9 cellular contexts compared by ENCODE assay signal in genomic region chr1:50971748-50972305, GRCh38. TPM values are rescaled to one million over a fixed set of nuclear protein-coding genes. Genes with fewer than 3 reads are reported as not detected.
A peak's percentile ranks its signal among the peaks of the same experiment; 100 is the strongest.
DNase-seq lines count a peak whose midpoint lies in the region; ATAC-seq, FAIRE-seq and TF ChIP-seq lines count a peak whose summit lies in the region.
"Had no signal": no experiment of that assay in that cellular context is flagged by ENCODE, and none has a peak within 500 bp of the region (broad histone marks: within the 10 kb centered on the region; RNA-seq: fewer than 3 reads in every experiment).

No MANE protein-coding gene starts in this region.

- peaks cover 29% of the 10 kb centered on the region for H3K4me1 Mint-ChIP-seq in activated CD8-positive, alpha-beta T cell treated with anti-CD3 and anti-CD28 coated beads for 36 hours (ENCODE audit: low read depth)
- peaks cover 32 to 36% of the 10 kb centered on the region in 2 donors for H3K4me1 Mint-ChIP-seq in natural killer cell
- H3K4me1 Mint-ChIP-seq in endothelial cell (ENCODE audit: unreplicated experiment) = peaks cover 9% of the 10 kb centered on the region

- WGBS in upper lobe of left lung, 2 donors = 76 to 77% methylated on average over 6 of the region's 6 CpGs

- in situ Hi-C loops in Caki2 (cut with HindIII; ENCODE audit: low pct_unique_long_range_greater_than_20kb, low sequenced_read_pairs) = no loop called here

- no peaks in the 10 kb centered on the region for H3K9me3 ChIP-seq in upper lobe of left lung

- peak; percentile 35 for FAIRE-seq in GM19239 (lab: Jason Lieb, UNC)

- TF ChIP-seq EP300 in upper lobe of left lung (IDR thresholded peaks at IDR 0.05) = no peak

- peaks cover 11% of the 10 kb centered on the region for H3K27me3 Mint-ChIP-seq in activated CD8-positive, alpha-beta T cell treated with anti-CD3 and anti-CD28 coated beads for 36 hours
- no peaks in the 10 kb centered on the region for H3K27me3 Mint-ChIP-seq in natural killer cell (ENCODE audit: low read depth in 2 of 2)
- peaks cover 24% of the 10 kb centered on the region for H3K27me3 Mint-ChIP-seq in endothelial cell (ENCODE audit: unreplicated experiment)

- H3K4me1 ChIP-seq in upper lobe of left lung = peaks cover 2 to 18% (median 13%) of the 10 kb centered on the region in 4 donors

- ATAC-seq in activated CD8-positive, alpha-beta T cell treated with anti-CD3 and anti-CD28 coated beads for 36 hours = no peak
- no peak for ATAC-seq in natural killer cell
- no peak for ATAC-seq in upper lobe of left lung (ENCODE audit: low FRiP score in 2 of 2)
- ATAC-seq in GM21526 (IDR thresholded peaks at IDR 0.05; ENCODE audit: low FRiP score, unreplicated experiment) = no peak
- ATAC-seq: naive thymus-derived CD4-positive, alpha-beta T cell had no signal

- TF ChIP-seq POLR2A in upper lobe of left lung (IDR thresholded peaks at IDR 0.05) = no peak

- H3K27ac Mint-ChIP-seq in activated CD8-positive, alpha-beta T cell treated with anti-CD3 and anti-CD28 coated beads for 36 hours = no peak overlapping the region
- H3K27ac Mint-ChIP-seq in natural killer cell = peak overlapping the region in 1 of 2 donors; percentile 96
- no peak overlapping the region for H3K27ac Mint-ChIP-seq in endothelial cell (ENCODE audit: unreplicated experiment)
- H3K27ac Mint-ChIP-seq: activated naive CD8-positive, alpha-beta T cell had no signal

- peaks cover 7% of the 10 kb centered on the region for H3K36me3 Mint-ChIP-seq in activated CD8-positive, alpha-beta T cell treated with anti-CD3 and anti-CD28 coated beads for 36 hours (ENCODE audit: low read depth)
- H3K36me3 Mint-ChIP-seq in natural killer cell (no peaks in the 10 kb centered on the region), endothelial cell (ENCODE audit: low read depth, unreplicated experiment) (no peaks in the 10 kb centered on the region)
- H3K36me3 Mint-ChIP-seq: activated naive CD8-positive, alpha-beta T cell had no signal

- intact Hi-C loops in activated CD8-positive, alpha-beta T cell treated with anti-CD3 and anti-CD28 coated beads for 36 hours (cut with micrococcal nuclease) = no loop called here
- intact Hi-C loops in natural killer cell (cut with micrococcal nuclease) = loop anchor here (10.0 kb wide), 2 partner anchors 47 to 1663 kb away; partner anchors contain the start of gene SHISAL2A

- H3K36me3 ChIP-seq in upper lobe of left lung = no peaks in the 10 kb centered on the region

- TF ChIP-seq CTCF in activated CD8-positive, alpha-beta T cell treated with anti-CD3 and anti-CD28 coated beads for 36 hours (IDR thresholded peaks at IDR 0.05) = no peak
- TF ChIP-seq CTCF in natural killer cell (IDR thresholded peaks at IDR 0.05) = no peak
- no peak for TF ChIP-seq CTCF in upper lobe of left lung (IDR thresholded peaks at IDR 0.05)
- no peak for TF ChIP-seq CTCF in endothelial cell (IDR thresholded peaks at IDR 0.05; ENCODE audit: unreplicated experiment)

- CTCF ChIA-PET in activated CD8-positive, alpha-beta T cell treated with anti-CD3 and anti-CD28 coated beads for 36 hours (lab: Charles Lee) = interaction anchor here (1.6 to 2.1 kb wide), 2 partner anchors 42 to 98 kb away, joined by 5 to 6 read pairs; no protein-coding TSS in a partner anchor

- no peak overlapping the region for H3K27ac ChIP-seq in upper lobe of left lung

- no peak overlapping the region for H3K4me3 ChIP-seq in upper lobe of left lung

- no peaks in the 10 kb centered on the region for H3K9me3 Mint-ChIP-seq in activated CD8-positive, alpha-beta T cell treated with anti-CD3 and anti-CD28 coated beads for 36 hours
- no peaks in the 10 kb centered on the region for H3K9me3 Mint-ChIP-seq in natural killer cell
- no peaks in the 10 kb centered on the region for H3K9me3 Mint-ChIP-seq in endothelial cell (ENCODE audit: unreplicated experiment)
- H3K9me3 Mint-ChIP-seq: naive thymus-derived CD4-positive, alpha-beta T cell had no signal

- no peaks in the 10 kb centered on the region for H3K27me3 ChIP-seq in upper lobe of left lung

- peak overlapping the region; percentile 88 for H3K4me3 Mint-ChIP-seq in activated CD8-positive, alpha-beta T cell treated with anti-CD3 and anti-CD28 coated beads for 36 hours
- H3K4me3 Mint-ChIP-seq in natural killer cell = peak overlapping the region; percentile 100
- H3K4me3 Mint-ChIP-seq in endothelial cell (ENCODE audit: unreplicated experiment) = no peak overlapping the region

- DNase-seq in Caki2 (ENCODE audit: low read depth) (peak; percentile 60), GM19239 (ENCODE audit: insufficient read length, low spot score) (no peak), natural killer cell (no peak), upper lobe of left lung (no peak), endothelial cell (ENCODE audit: low spot score) (no peak)
- no peak for DNase-seq in activated CD8-positive, alpha-beta T cell treated with anti-CD3 and anti-CD28 coated beads for 36 hours
- DNase-seq: naive thymus-derived CD4-positive, alpha-beta T cell had no signal

- POLR2A ChIA-PET in activated CD8-positive, alpha-beta T cell treated with anti-CD3 and anti-CD28 coated beads for 36 hours (lab: Charles Lee) = interaction anchor here (4.2 kb wide), 1 partner anchor 12 kb away, joined by 46 read pairs; the partner anchor contains the start of gene FAF1

RNA-seq across cellular contexts. Expression of gene CDKN2C, which starts 1.8 kb away (rescaled TPM):
- total RNA-seq in Caki2 (2014; rRNA removed; shearing (Covaris generic); ENCODE audit: low replicate concordance) = 123 and 136 TPM in 2 replicates
- total RNA-seq in activated CD8-positive, alpha-beta T cell treated with anti-CD3 and anti-CD28 coated beads for 36 hours = 10 to 100 TPM; 18.4 to 20.7 TPM
- 10 to 100 TPM; 17.1 to 21.9 (median 19.0) TPM for total RNA-seq in natural killer cell
- total RNA-seq in upper lobe of left lung = 10 to 100 TPM in 2 of 6 donors, 1 to 10 TPM in 4; 2.1 to 12.7 (median 8.2) TPM
- total RNA-seq in endothelial cell (ENCODE audit: unreplicated experiment) = not detected

RNA-seq across cellular contexts. Expression of gene FAF1, which starts 11.8 kb away (rescaled TPM):
- 23.7 and 75.4 TPM in 2 replicates for total RNA-seq in Caki2 (2014; rRNA removed; shearing (Covaris generic); ENCODE audit: low replicate concordance)
- total RNA-seq in activated CD8-positive, alpha-beta T cell treated with anti-CD3 and anti-CD28 coated beads for 36 hours = 10 to 100 TPM; 82.2 to 87.0 TPM
- total RNA-seq in natural killer cell (10 to 100 TPM; 56.8 to 59.7 (median 57.2) TPM), upper lobe of left lung (10 to 100 TPM; 30.2 to 52.3 (median 35.0) TPM), endothelial cell (ENCODE audit: unreplicated experiment) (54.3 TPM)
